ENCODE assay signal across 35 cellular contexts in the genomic region with DNA sequence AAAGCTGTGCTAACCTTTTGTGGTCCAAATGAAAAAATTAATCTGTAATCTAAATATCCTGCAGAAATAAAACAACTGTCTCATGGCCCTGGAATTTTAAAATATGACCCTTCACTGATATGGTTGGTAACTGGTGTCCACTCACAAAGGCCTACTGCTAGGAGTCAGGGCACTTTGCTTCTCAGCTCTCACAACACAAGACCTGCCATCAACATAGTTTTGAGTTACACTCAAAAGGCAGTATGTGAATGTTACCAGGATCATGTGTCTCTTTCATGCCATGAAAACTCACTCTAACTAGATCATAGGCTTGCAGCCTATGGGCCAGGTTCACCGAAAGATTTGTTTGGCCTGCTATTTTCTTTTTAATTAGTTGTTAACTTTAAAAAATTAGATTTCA. TPM values are rescaled to one million over a fixed set of nuclear protein-coding genes. Genes with fewer than 3 reads are reported as not detected.
"Had no signal": no experiment of that assay in that cellular context is flagged by ENCODE, and none has a peak within 500 bp of the region (broad histone marks: within the 10 kb centered on the region; RNA-seq: fewer than 3 reads in every experiment).

No MANE protein-coding gene starts in this region.

- H3K36me3 ChIP-seq: Peyer's patch, SJSA1 had no signal

- ATAC-seq: activated naive CD8-positive, alpha-beta T cell treated with anti-CD3 and anti-CD28 coated beads, Interleukin-2, amount 50 U/mL, for 24 hours; PC-3 had no signal

- H3K4me1 ChIP-seq: Peyer's patch, SJSA1 had no signal

- DNase-seq: activated B cell treated with CpG ODN at 0.5 μM for 24 hours; activated CD4-positive, alpha-beta memory T cell treated with anti-CD3 and anti-CD28 coated beads for 36 hours; activated CD4-positive, alpha-beta T cell treated with anti-CD3 and anti-CD28 coated beads for 4 hours; activated CD4-positive, alpha-beta T cell treated with anti-CD3 and anti-CD28 coated beads, Interleukin-2, amount 50 U/mL, for 1 hour; activated CD4-positive, CD25-positive, alpha-beta regulatory T cell treated with anti-CD3 and anti-CD28 coated beads, Interleukin-2, amount 50 U/mL, for 72 hours; activated CD8-positive, alpha-beta memory T cell treated with anti-CD3 and anti-CD28 coated beads, Interleukin-2, amount 50 U/mL, for 4 hours; activated effector memory CD4-positive, alpha-beta T cell treated with Interleukin-2 at 50 U/mL for 16 hours; activated naive CD4-positive, alpha-beta T cell treated with anti-CD3 and anti-CD28 coated beads, Interleukin-2, amount 10 ng/mL, durations not matched to agents 7 days and 5 days; activated naive CD8-positive, alpha-beta T cell treated with anti-CD3 and anti-CD28 coated beads, Interleukin-2, amount 50 U/mL, for 24 hours; activated T-cell treated with anti-CD3 and anti-CD28 coated beads, Interleukin-2, amount 50 U/mL, for 48 hours; anterior cingulate cortex; Kasumi-1; KG1; MM.1S; MV-4-11; NCI-H1092; NCI-H1417; NCI-H146; NCI-H187; NCI-H2029 treated with DMSO at 0.1 percent for 48 hours; NCI-H2107; NCI-H510A; NCI-H526; NCI-H748 treated with DMSO at 0.1 percent for 48 hours; NK-92 treated with Interleukin-12 subunit alpha and Interleukin-12 subunit beta, amount 100 ng/mL, for 24 hours; PC-3; Peyer's patch; RPMI8226; SHP77 treated with DMSO at 0.1 percent for 48 hours; SW 1271; T-helper 1 cell; T-helper 2 cell; T-helper 9 cell had no signal

- H3K4me3 ChIP-seq: Peyer's patch, SJSA1 had no signal

- H3K9me3 ChIP-seq: Peyer's patch, SJSA1 had no signal

- H3K27ac ChIP-seq: Peyer's patch, SJSA1, VCaP had no signal

- H3K27me3 ChIP-seq: Peyer's patch, SJSA1 had no signal

RNA-seq across cellular contexts. Expression of a gene that starts 10.0 kb away (rescaled TPM):
- total RNA-seq: activated B cell treated with CpG ODN at 0.5 μM for 24 hours had no signal
